16 cellular contexts compared by ENCODE assay signal in genomic region chr20:33817411-33817810, GRCh38.
"Had no signal": no experiment of that assay in that cellular context is flagged by ENCODE, and none has a peak within 500 bp of the region (broad histone marks: within the 10 kb centered on the region; RNA-seq: fewer than 3 reads in every experiment).

No MANE protein-coding gene starts in this region.

- H3K27me3 Mint-ChIP-seq: activated CD4-positive, alpha-beta memory T cell treated with anti-CD3 and anti-CD28 coated beads for 36 hours; naive thymus-derived CD8-positive, alpha-beta T cell; T-cell; type B pancreatic cell had no signal

- DNase-seq: activated CD4-positive, alpha-beta memory T cell treated with anti-CD3 and anti-CD28 coated beads for 36 hours; activated CD4-positive, alpha-beta T cell treated with anti-CD3 and anti-CD28 coated beads for 1 hour; activated gamma-delta T cell; activated T-cell treated with anti-CD3 and anti-CD28 coated beads, Interleukin-2, amount 50 U/mL, for 48 hours; aorta; mammary epithelial cell; naive thymus-derived CD8-positive, alpha-beta T cell; posterior cingulate gyrus; stimulated activated CD4-positive, alpha-beta T cell treated with anti-CD3 and anti-CD28 coated beads, Interleukin-15, amount 100 ng/mL, for 24 hours; stimulated activated CD4-positive, alpha-beta T cell treated with anti-CD3 and anti-CD28 coated beads, Interleukin-4, amount 100 ng/mL, for 1 hour; stimulated activated naive CD8-positive, alpha-beta T cell treated with anti-CD3 and anti-CD28 coated beads, Interleukin-15, Interleukin-2, amounts not matched to agents 100 U/mL and 50 U/mL, for 24 hours; T-cell; T1000 had no signal

- ATAC-seq: gastroesophageal sphincter; left lobe of liver; naive thymus-derived CD8-positive, alpha-beta T cell; stimulated activated naive CD8-positive, alpha-beta T cell treated with anti-CD3 and anti-CD28 coated beads, Interleukin-15, Interleukin-2, amounts not matched to agents 100 U/mL and 50 U/mL, for 24 hours; T-cell had no signal

- H3K9me3 Mint-ChIP-seq: activated CD4-positive, alpha-beta memory T cell treated with anti-CD3 and anti-CD28 coated beads for 36 hours; naive thymus-derived CD8-positive, alpha-beta T cell; T-cell; type B pancreatic cell had no signal

- H3K27ac Mint-ChIP-seq: activated CD4-positive, alpha-beta memory T cell treated with anti-CD3 and anti-CD28 coated beads for 36 hours; T-cell had no signal

- H3K4me3 Mint-ChIP-seq: activated CD4-positive, alpha-beta memory T cell treated with anti-CD3 and anti-CD28 coated beads for 36 hours; naive thymus-derived CD8-positive, alpha-beta T cell; T-cell; type B pancreatic cell had no signal
